14 cellular contexts compared by ENCODE assay signal in genomic region chr15:96361309-96362000, GRCh38. TPM values are rescaled to one million over a fixed set of nuclear protein-coding genes. Genes with fewer than 3 reads are reported as not detected.
DNase-seq lines count a peak whose midpoint lies in the region; ATAC-seq and TF ChIP-seq lines count a peak whose summit lies in the region.
"Had no signal": no experiment of that assay in that cellular context is flagged by ENCODE, and none has a peak within 500 bp of the region (broad histone marks: within the 10 kb centered on the region; RNA-seq: fewer than 3 reads in every experiment).

No MANE protein-coding gene starts in this region.

- no peak overlapping the region for H4K8ac ChIP-seq in trophoblast cell (ENCODE audit: low read depth, low read length)

- H3K4me2 ChIP-seq in trophoblast cell (ENCODE audit: low read length) = peak overlapping the region; percentile 75

- peak overlapping the region; percentile 17 for H3K4me3 ChIP-seq in fibroblast of the aortic adventitia (ENCODE audit: low read depth, low read length)
- no peak overlapping the region for H3K4me3 ChIP-seq in trophoblast cell (ENCODE audit: low read depth, low read length)

- no peak overlapping the region for H3K27ac ChIP-seq in trophoblast cell (ENCODE audit: low read depth, low read length)

- H3K79me1 ChIP-seq in trophoblast cell (ENCODE audit: low read length) = peaks cover 6% of the 10 kb centered on the region

- H3K14ac ChIP-seq in trophoblast cell (ENCODE audit: low read length) = no peak overlapping the region

- no peak overlapping the region for H3K18ac ChIP-seq in trophoblast cell (ENCODE audit: low read length)

- H3K4ac ChIP-seq in trophoblast cell (ENCODE audit: low read depth, low read length) = no peak overlapping the region

- H2BK12ac ChIP-seq in trophoblast cell (ENCODE audit: low read length) = no peak overlapping the region

- peaks cover 18 to 23% of the 10 kb centered on the region in 2 experiments for H3K4me1 ChIP-seq in trophoblast cell (ENCODE audit: control insufficient read depth in 1 of 2, insufficient read depth in 2 of 2, low read length in 2 of 2)
- H3K4me1 ChIP-seq: BE2C had no signal

- no peak overlapping the region for H2BK5ac ChIP-seq in trophoblast cell (ENCODE audit: low read depth, low read length, poor library complexity)

- DNase-seq in D341Med (ENCODE audit: low spot score) (peak; percentile 68), NCI-H524 (lab: John Stamatoyannopoulos, UW) (peak; percentile 81 to 95), fibroblast of the aortic adventitia (ENCODE audit: low read depth) (no peak), trophoblast cell (no peak), GM03348 (ENCODE audit: low spot score) (no peak), NCI-H446 (lab: John Stamatoyannopoulos, UW) (no peak)
- DNase-seq in activated T-cell treated with anti-CD3 and anti-CD28 coated beads, Interleukin-2, amount 50 U/mL, for 48 hours = no peak
- DNase-seq: activated CD4-positive, alpha-beta T cell treated with anti-CD3 and anti-CD28 coated beads, Interleukin-2, amount 50 U/mL, for 48 hours; activated naive CD4-positive, alpha-beta T cell; BE2C; foreskin melanocyte; T-helper 2 cell had no signal

- TF ChIP-seq CTCF in fibroblast of the aortic adventitia (IDR thresholded peaks at IDR 0.05; ENCODE audit: insufficient read depth, low read length) = no peak

- no peak overlapping the region for H3K23ac ChIP-seq in trophoblast cell (ENCODE audit: low read length)

- H2AK5ac ChIP-seq in trophoblast cell (ENCODE audit: low read length) = no peak overlapping the region

- peaks cover 70% of the 10 kb centered on the region for H3K27me3 ChIP-seq in trophoblast cell (ENCODE audit: insufficient read depth, low read length)

- WGBS in trophoblast cell (ENCODE audit: extremely low coverage, insufficient coverage, insufficient read length) = no CpG with 5 or more reads among the region's 33 CpGs

- H4K12ac ChIP-seq in trophoblast cell (ENCODE audit: low read depth, low read length) = no peak overlapping the region

- no peak overlapping the region for H3K9ac ChIP-seq in trophoblast cell (ENCODE audit: low read length)

- peaks cover 3% of the 10 kb centered on the region for H3K79me2 ChIP-seq in trophoblast cell (ENCODE audit: control insufficient read depth, insufficient read depth, low read length, poor library complexity)

- no peak overlapping the region for H4K91ac ChIP-seq in trophoblast cell (ENCODE audit: low read depth, low read length)

- H2AFZ ChIP-seq in trophoblast cell (ENCODE audit: insufficient read depth, low read length, poor library complexity) = no peak overlapping the region

- H2BK120ac ChIP-seq in trophoblast cell (ENCODE audit: insufficient read depth, low read length, poor library complexity) = no peak overlapping the region

- peaks cover 4% of the 10 kb centered on the region for H3K9me3 ChIP-seq in trophoblast cell (ENCODE audit: insufficient read depth, low read depth, low read length)
- H3K9me3 ChIP-seq: BE2C had no signal

- no peak for ATAC-seq in HG03135 (IDR thresholded peaks at IDR 0.05; ENCODE audit: unreplicated experiment)

- no peaks in the 10 kb centered on the region for H3K36me3 ChIP-seq in trophoblast cell (ENCODE audit: control insufficient read depth in 1 of 2, insufficient read depth in 2 of 2, low read length in 2 of 2)
- H3K36me3 ChIP-seq: BE2C had no signal

RNA-seq across cellular contexts. Expression of gene NR2F2, which starts 31.0 kb away (rescaled TPM):
- 15.5 and 20.2 TPM in 2 replicates for total RNA-seq in fibroblast of the aortic adventitia (ENCODE audit: low replicate concordance)
- polyA plus RNA-seq in trophoblast cell (2013) = 91.9 and 99.1 TPM in 2 replicates
- total RNA-seq: OCI-LY7 had no signal

Comparison
In these comparisons a context has a peak if more than half of its experiments do, and no peak if none do; other contexts are left out.
1. DNase-seq: peak in D341Med (single experiment) and NCI-H524 (2 of 2); none in fibroblast of the aortic adventitia (single experiment), trophoblast cell (0 of 2), GM03348 (single experiment), NCI-H446 (0 of 2) and activated T-cell treated with anti-CD3 and anti-CD28 coated beads, Interleukin-2, amount 50 U/mL, for 48 hours (0 of 2).